In genomic region chr3:119601154-119601553, GRCh38 we compare ENCODE assay signal across 11 cellular contexts. TPM values are rescaled to one million over a fixed set of nuclear protein-coding genes. Genes with fewer than 3 reads are reported as not detected.
A peak's percentile ranks its signal among the peaks of the same experiment; 100 is the strongest.
DNase-seq lines count a peak whose midpoint lies in the region; ATAC-seq and TF ChIP-seq lines count a peak whose summit lies in the region.
"Had no signal": no experiment of that assay in that cellular context is flagged by ENCODE, and none has a peak within 500 bp of the region (broad histone marks: within the 10 kb centered on the region; RNA-seq: fewer than 3 reads in every experiment).

No MANE protein-coding gene starts in this region.

- H3K4me1 Mint-ChIP-seq in osteocyte (ENCODE audit: unreplicated experiment), result peaks cover 23% of the 10 kb centered on the region
- peaks cover 17% of the 10 kb centered on the region for H3K4me1 Mint-ChIP-seq in type B pancreatic cell (ENCODE audit: unreplicated experiment)

- H3K36me3 Mint-ChIP-seq in osteocyte (ENCODE audit: unreplicated experiment) (no peaks in the 10 kb centered on the region), type B pancreatic cell (no peaks in the 10 kb centered on the region)
- H3K36me3 Mint-ChIP-seq: activated naive CD8-positive, alpha-beta T cell treated with anti-CD3 and anti-CD28 coated beads, Interleukin-2, amount 10 ng/mL, durations not matched to agents 7 days and 5 days; mesothelial cell of epicardium had no signal

- intact Hi-C loops in left ventricle myocardium superior (cut with micrococcal nuclease), result loop anchor here (5.0 kb wide), 1 partner anchor 36 kb away; no protein-coding TSS in a partner anchor

- H3K27ac Mint-ChIP-seq in osteocyte (ENCODE audit: unreplicated experiment), result no peak overlapping the region
- H3K27ac Mint-ChIP-seq in type B pancreatic cell, result no peak overlapping the region
- H3K27ac Mint-ChIP-seq: activated naive CD8-positive, alpha-beta T cell treated with anti-CD3 and anti-CD28 coated beads, Interleukin-2, amount 10 ng/mL, durations not matched to agents 7 days and 5 days had no signal

- H3K9me3 Mint-ChIP-seq in osteocyte (ENCODE audit: unreplicated experiment) (no peaks in the 10 kb centered on the region), type B pancreatic cell (no peaks in the 10 kb centered on the region)
- H3K9me3 Mint-ChIP-seq: activated naive CD8-positive, alpha-beta T cell treated with anti-CD3 and anti-CD28 coated beads, Interleukin-2, amount 10 ng/mL, durations not matched to agents 7 days and 5 days; mesothelial cell of epicardium had no signal

- ATAC-seq in GM18505 (IDR thresholded peaks at IDR 0.05; ENCODE audit: unreplicated experiment) (peak; percentile 4), HG03354 (IDR thresholded peaks at IDR 0.05; ENCODE audit: poor library complexity, severe bottlenecking, unreplicated experiment) (peak; percentile 22), left ventricle myocardium superior (peak; percentile 40)

- no peak for DNase-seq in left ventricle myocardium superior
- DNase-seq in osteocyte (ENCODE audit: extremely low spot score, unreplicated experiment), result no peak
- no peak for DNase-seq in SW 1271 (lab: John Stamatoyannopoulos, UW)
- no peak for DNase-seq in type B pancreatic cell (ENCODE audit: extremely low spot score, unreplicated experiment)
- DNase-seq in GF-D8 (lab: John Stamatoyannopoulos, UW), result no peak
- DNase-seq: stomach had no signal

- H3K27me3 Mint-ChIP-seq in osteocyte (ENCODE audit: unreplicated experiment) (peaks cover 9% of the 10 kb centered on the region), type B pancreatic cell (no peaks in the 10 kb centered on the region)

- TF ChIP-seq POLR2A in GM18505 (IDR thresholded peaks at IDR 0.05; ENCODE audit: borderline replicate concordance, extremely low read depth, insufficient read depth, insufficient read length) (no peak), GM19193 (IDR thresholded peaks at IDR 0.05; ENCODE audit: extremely low read depth, insufficient read depth, insufficient read length) (peak; percentile 25)

- TF ChIP-seq CTCF in osteocyte (IDR thresholded peaks at IDR 0.05) (no peak), type B pancreatic cell (conservative IDR thresholded peaks at IDR 0.05) (no peak)

- no peak overlapping the region for H3K4me3 Mint-ChIP-seq in osteocyte (ENCODE audit: unreplicated experiment)
- no peak overlapping the region for H3K4me3 Mint-ChIP-seq in type B pancreatic cell
- H3K4me3 Mint-ChIP-seq: activated naive CD8-positive, alpha-beta T cell treated with anti-CD3 and anti-CD28 coated beads, Interleukin-2, amount 10 ng/mL, durations not matched to agents 7 days and 5 days; mesothelial cell of epicardium had no signal

RNA-seq across cellular contexts. Expression of gene PLA1A, which starts 3.5 kb away (rescaled TPM):
- 1.3 TPM for total RNA-seq in left ventricle myocardium superior
- total RNA-seq in osteocyte, result 0.86 and 1.4 TPM in 2 replicates
- 0.64 and 1.6 TPM in 2 replicates for total RNA-seq in type B pancreatic cell (ENCODE audit: low replicate concordance)
- total RNA-seq: mesothelial cell of epicardium had no signal

RNA-seq across cellular contexts. Expression of gene ADPRH, which starts 21.9 kb away (rescaled TPM):
- total RNA-seq in left ventricle myocardium superior (10.3 TPM), osteocyte (1.9 and 2.2 TPM in 2 replicates), type B pancreatic cell (ENCODE audit: low replicate concordance) (2.9 and 3.3 TPM in 2 replicates)

RNA-seq across cellular contexts. Expression of gene CD80, which starts 41.7 kb away (rescaled TPM):
- not detected for total RNA-seq in left ventricle myocardium superior
- not detected in 2 replicates for total RNA-seq in osteocyte
- 0.10 TPM in 1 of 2 replicates, not detected in the other for total RNA-seq in type B pancreatic cell (ENCODE audit: low replicate concordance)
- total RNA-seq: mesothelial cell of epicardium had no signal

RNA-seq across cellular contexts. Expression of gene POPDC2, which starts 59.2 kb away (rescaled TPM):
- total RNA-seq in left ventricle myocardium superior, result 586 TPM
- total RNA-seq in osteocyte, result 2.1 and 2.4 TPM in 2 replicates
- total RNA-seq in type B pancreatic cell (ENCODE audit: low replicate concordance), result 1.4 and 2.6 TPM in 2 replicates
